In the genomic region with DNA sequence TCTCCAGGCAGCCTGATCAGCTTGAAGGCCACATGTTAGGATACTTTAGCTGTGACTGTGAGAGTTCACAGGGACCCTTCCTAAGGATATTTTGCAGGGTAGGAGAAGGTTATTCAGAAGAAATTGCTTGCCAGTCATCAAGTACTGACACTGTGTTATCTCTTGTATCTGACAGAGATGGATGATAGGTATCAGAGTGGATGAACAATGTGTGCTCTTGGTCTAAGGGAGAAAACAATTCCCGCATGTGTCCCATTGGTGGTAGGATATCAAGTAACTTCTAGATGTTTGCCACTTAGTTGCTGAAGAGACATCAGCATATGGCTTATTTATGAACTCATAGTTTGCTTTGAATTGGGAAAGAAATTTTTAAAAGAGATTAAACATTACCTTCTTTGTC, we compare ENCODE assay signal across 17 cellular contexts.
DNase-seq lines count a peak whose midpoint lies in the region; ATAC-seq, FAIRE-seq and TF ChIP-seq lines count a peak whose summit lies in the region.
"Had no signal": no experiment of that assay in that cellular context is flagged by ENCODE, and none has a peak within 500 bp of the region (broad histone marks: within the 10 kb centered on the region; RNA-seq: fewer than 3 reads in every experiment).

No MANE protein-coding gene starts in this region.

- peak overlapping the region in 1 of 2 experiments; percentile 16; a peak in 1 of 4 replicates for H4K8ac ChIP-seq in IMR-90 (ENCODE audit: low read depth in 2 of 2, low read length in 2 of 2)

- DNase-seq in IMR-90, result no peak
- DNase-seq in astrocyte (ENCODE audit: low read depth), result peak; percentile 12
- DNase-seq in myocyte (ENCODE audit: low read depth), result peak; percentile 21
- DNase-seq in thoracic aorta (ENCODE audit: low spot score), result no peak
- DNase-seq in NCI-H2171 (lab: John Stamatoyannopoulos, UW), result no peak
- no peak for DNase-seq in activated CD4-positive, alpha-beta T cell treated with anti-CD3 and anti-CD28 coated beads for 1 hour
- DNase-seq: CD8-positive, alpha-beta memory T cell; DMS153; EL; KBM-7; NCI-H1092; NCI-H1694; NCI-H446 treated with DMSO at 0.1 percent for 48 hours; NCI-H748 treated with DMSO at 0.1 percent for 48 hours; SK-N-SH had no signal

- peak overlapping the region; percentile 54 for H3K27ac Mint-ChIP-seq in astrocyte (ENCODE audit: unreplicated experiment)
- H3K27ac Mint-ChIP-seq: CD8-positive, alpha-beta memory T cell had no signal

- BruUV-seq in IMR-90 (replicated peaks; lab: Mats Ljungman, UMichigan), result no TSS peak

- peak overlapping the region; percentile 57 for H2BK5ac ChIP-seq in IMR-90 (ENCODE audit: low read depth, low read length, poor library complexity, severe bottlenecking)

- H3K4me2 ChIP-seq in IMR-90 (ENCODE audit: low read depth, low read length) (no peak overlapping the region), astrocyte (ENCODE audit: low read length) (no peak overlapping the region)
- H3K4me2 ChIP-seq: SK-N-SH had no signal

- peaks cover 19% of the 10 kb centered on the region for H3K36me3 Mint-ChIP-seq in astrocyte (ENCODE audit: low read depth, unreplicated experiment)

- H3K4me1 Mint-ChIP-seq in astrocyte (ENCODE audit: low read depth, unreplicated experiment), result peaks cover 42% of the 10 kb centered on the region

- H3K27me3 ChIP-seq in IMR-90 (ENCODE audit: control insufficient read depth, insufficient read depth, low read length) (no peaks in the 10 kb centered on the region), astrocyte (ENCODE audit: insufficient read depth, low read length) (no peaks in the 10 kb centered on the region), thoracic aorta (replicated peaks; ENCODE audit: insufficient read depth) (no peaks in the 10 kb centered on the region)

- H3K4me3 Mint-ChIP-seq in astrocyte (ENCODE audit: unreplicated experiment), result no peak overlapping the region
- H3K4me3 Mint-ChIP-seq: CD8-positive, alpha-beta memory T cell had no signal

- TF ChIP-seq RAD21 in IMR-90 (IDR thresholded peaks at IDR 0.05; ENCODE audit: low read length), result no peak

- H3K18ac ChIP-seq in IMR-90 (ENCODE audit: low read depth, low read length), result peak overlapping the region; percentile 70; the same call in 1 of the 2 replicates

- H3K27me3 Mint-ChIP-seq in astrocyte (ENCODE audit: low read depth, unreplicated experiment), result no peaks in the 10 kb centered on the region

- no peaks in the 10 kb centered on the region for H3K9me3 ChIP-seq in IMR-90 (ENCODE audit: control insufficient read depth, insufficient read depth, low read length)
- H3K9me3 ChIP-seq in astrocyte (ENCODE audit: insufficient read depth, low read depth, low read length), result no peaks in the 10 kb centered on the region
- H3K9me3 ChIP-seq in thoracic aorta, result no peaks in the 10 kb centered on the region
- H3K9me3 ChIP-seq: SK-N-SH had no signal

- H3K36me3 ChIP-seq in IMR-90 (ENCODE audit: control insufficient read depth, insufficient read depth, low read length) (peaks cover 18% of the 10 kb centered on the region), astrocyte (ENCODE audit: insufficient read depth, low read length) (no peaks in the 10 kb centered on the region), thoracic aorta (peaks cover 11% of the 10 kb centered on the region)

- no peak overlapping the region for H2BK15ac ChIP-seq in IMR-90 (ENCODE audit: low read depth, low read length)

- H4K20me1 ChIP-seq in IMR-90 (ENCODE audit: insufficient read depth, low read length) (no peaks in the 10 kb centered on the region; the same call in 1 of the 2 replicates), astrocyte (ENCODE audit: insufficient read depth, low read length) (peaks cover 33% of the 10 kb centered on the region)

- peaks cover 34 to 67% of the 10 kb centered on the region in 2 experiments for H3K79me1 ChIP-seq in IMR-90 (ENCODE audit: low read depth in 1 of 2, low read length in 2 of 2)

- peak overlapping the region; percentile 49 for H2BK20ac ChIP-seq in IMR-90 (ENCODE audit: low read depth, low read length)

- intact Hi-C loops in IMR-90 (cut with micrococcal nuclease), result loop anchor here (5.0 to 10.0 kb wide), 4 partner anchors 71 to 766 kb away; no protein-coding TSS in a partner anchor

- no peak overlapping the region for H3K56ac ChIP-seq in IMR-90 (ENCODE audit: extremely low read depth, insufficient read depth, low read length)

- H3K9ac ChIP-seq in IMR-90 (ENCODE audit: low read depth, low read length) (no peak overlapping the region), astrocyte (ENCODE audit: low read length) (no peak overlapping the region)
- H3K9ac ChIP-seq: SK-N-SH had no signal

- no peak overlapping the region for H3K4me3 ChIP-seq in IMR-90 (ENCODE audit: insufficient read depth, low read depth, low read length)
- no peak overlapping the region for H3K4me3 ChIP-seq in astrocyte (ENCODE audit: insufficient read depth, low read depth, low read length)
- peak overlapping the region; percentile 15 for H3K4me3 ChIP-seq in thoracic aorta

- H2AK9ac ChIP-seq in IMR-90 (replicated peaks; ENCODE audit: low read depth, low read length, poor library complexity), result no peak overlapping the region

- CTCF ChIA-PET in IMR-90 (lab: Yijun Ruan, JAX), result interaction anchor here (0.6 to 0.9 kb wide), 2 partner anchors 106 to 121 kb away, joined by 3 read pairs; no protein-coding TSS in a partner anchor

- in situ Hi-C loops in IMR-90 (cut with MboI; ENCODE audit: low sequenced_read_pairs), result loop anchor here (10.0 kb wide), 1 partner anchor 86 kb away; no protein-coding TSS in a partner anchor

- TF ChIP-seq POLR2A in IMR-90 (IDR thresholded peaks at IDR 0.05; ENCODE audit: low read depth, low read length), result no peak

- H3K9me3 Mint-ChIP-seq in astrocyte (ENCODE audit: unreplicated experiment), result no peaks in the 10 kb centered on the region
- H3K9me3 Mint-ChIP-seq: CD8-positive, alpha-beta memory T cell had no signal

- H3K14ac ChIP-seq in IMR-90 (replicated peaks; ENCODE audit: low read depth, low read length), result peak overlapping the region; percentile 24; the same call in 1 of the 2 replicates

- H4K91ac ChIP-seq in IMR-90 (ENCODE audit: insufficient read depth, low read depth, low read length), result no peak overlapping the region

- peak overlapping the region; percentile 21; the same call in 1 of the 2 replicates for H4K5ac ChIP-seq in IMR-90 (ENCODE audit: low read depth, low read length)

- peak overlapping the region; percentile 34; the same call in 1 of the 2 replicates for H3K27ac ChIP-seq in IMR-90 (ENCODE audit: insufficient read depth, low read length)
- H3K27ac ChIP-seq in astrocyte (ENCODE audit: low read depth, low read length), result no peak overlapping the region
- H3K27ac ChIP-seq in thoracic aorta, result peak overlapping the region; percentile 62 to 69

- peak overlapping the region; percentile 33; the same call in 1 of the 2 replicates for H2BK120ac ChIP-seq in IMR-90 (ENCODE audit: low read depth, low read length)

- TF ChIP-seq CTCF in IMR-90 (conservative IDR thresholded peaks at IDR 0.05; ENCODE audit: low read depth, low read length), result no peak
- no peak for TF ChIP-seq CTCF in astrocyte (IDR thresholded peaks at IDR 0.05; ENCODE audit: insufficient read depth, low read depth, low read length)
- TF ChIP-seq CTCF in thoracic aorta (IDR thresholded peaks at IDR 0.05), result no peak

- H3K23ac ChIP-seq in IMR-90 (ENCODE audit: low read depth, low read length), result no peak overlapping the region; the same call in 1 of the 2 replicates

- peaks cover 15% of the 10 kb centered on the region for H3K79me2 ChIP-seq in astrocyte (ENCODE audit: insufficient read depth, low read length)

- dilution Hi-C loops in IMR-90 (cut with HindIII; ENCODE audit: low sequenced_read_pairs, unreplicated experiment), result no loop called here

- H2AFZ ChIP-seq in IMR-90 (replicated peaks; ENCODE audit: low read length, poor library complexity) (no peak overlapping the region), astrocyte (ENCODE audit: low read depth, low read length) (no peak overlapping the region)

- FAIRE-seq in astrocyte (lab: Jason Lieb, UNC), result no peak

- H3K4me1 ChIP-seq in IMR-90 (ENCODE audit: control insufficient read depth, insufficient read depth, low read length), result peaks cover 26% of the 10 kb centered on the region
- H3K4me1 ChIP-seq in astrocyte (ENCODE audit: insufficient read depth, low read length), result peaks cover 6% of the 10 kb centered on the region
- H3K4me1 ChIP-seq in thoracic aorta (ENCODE audit: control insufficient read depth in 1 of 2, low read depth in 2 of 2), result peaks cover 10 to 52% of the 10 kb centered on the region in 2 donors

- WGBS in IMR-90 (ENCODE audit: extremely low coverage in 2 of 2, insufficient read length in 1 of 2), 2 experiments, result no CpG with 5 or more reads among the region's 1 CpG

- H3K9me1 ChIP-seq in IMR-90 (ENCODE audit: insufficient read depth, low read length), result peaks cover 19% of the 10 kb centered on the region

- H2AK5ac ChIP-seq in IMR-90 (ENCODE audit: low read depth, low read length), result peak overlapping the region; percentile 44; the same call in 1 of the 2 replicates

- POLR2A ChIA-PET in IMR-90 (lab: Charles Lee; ENCODE audit: unreplicated experiment), result no interaction called here

- no peak for ATAC-seq in IMR-90 (ENCODE audit: low read depth)
- no peak for ATAC-seq in thoracic aorta (ENCODE audit: insufficient number of reproducible peaks, low FRiP score, low read depth)
- no peak for ATAC-seq in GM21737 (IDR thresholded peaks at IDR 0.05; ENCODE audit: unreplicated experiment)
- ATAC-seq: Right ventricle myocardium inferior had no signal

- peak overlapping the region; percentile 51 for H3K4ac ChIP-seq in IMR-90 (ENCODE audit: low read depth, low read length)

TF ChIP-seq in IMR-90, 13 proteins besides CTCF, POLR2A, EP300 and RAD21 (continues in another document):
- TF ChIP-seq MAFK (IDR thresholded peaks at IDR 0.05; ENCODE audit: low read depth, low read length), result no peak
- TF ChIP-seq SMC3 (IDR thresholded peaks at IDR 0.05; ENCODE audit: low read depth, low read length), result no peak
- no peak for TF ChIP-seq CEBPB (IDR thresholded peaks at IDR 0.05; ENCODE audit: low read depth, low read length)
- TF ChIP-seq BHLHE40 (IDR thresholded peaks at IDR 0.05; ENCODE audit: low read depth, low read length), result no peak
- TF ChIP-seq MXI1 (IDR thresholded peaks at IDR 0.05; ENCODE audit: borderline replicate concordance, low read depth, low read length), result no peak
- no peak for TF ChIP-seq CHD1 (IDR thresholded peaks at IDR 0.05; ENCODE audit: low read depth, low read length)
- TF ChIP-seq ELK1 (IDR thresholded peaks at IDR 0.05; ENCODE audit: borderline replicate concordance, low read depth, low read length), result no peak

Comparison
In these comparisons a context has a peak if more than half of its experiments do, and no peak if none do; other contexts are left out.
1. DNase-seq: peak in astrocyte (single experiment) and myocyte (single experiment); none in IMR-90 (single experiment), thoracic aorta (single experiment), NCI-H2171 (single experiment) and activated CD4-positive, alpha-beta T cell treated with anti-CD3 and anti-CD28 coated beads for 1 hour (single experiment).